27 cellular contexts compared by ENCODE assay signal in genomic region chr7:42164946-42165345, GRCh38.
"Had no signal": no experiment of that assay in that cellular context is flagged by ENCODE, and none has a peak within 500 bp of the region (broad histone marks: within the 10 kb centered on the region; RNA-seq: fewer than 3 reads in every experiment).

No MANE protein-coding gene starts in this region.

- H3K4me3 Mint-ChIP-seq: central memory CD8-positive, alpha-beta T cell; dendritic cell treated with granulocyte-macrophage colony-stimulating factor and Interleukin-4, amounts not matched to agents 40 ng/mL and 50 ng/mL, for 4 days; endodermal cell; mesothelial cell of epicardium; naive B cell; natural killer cell treated with Interleukin-12 subunit alpha and Interleukin-12 subunit beta and Interleukin-15 and Interleukin-18, amount 100 ng/mL, for 72 hours; neural crest cell; type B pancreatic cell had no signal

- H3K36me3 Mint-ChIP-seq: mesothelial cell of epicardium; naive B cell; natural killer cell treated with Interleukin-12 subunit alpha and Interleukin-12 subunit beta and Interleukin-15 and Interleukin-18, amount 100 ng/mL, for 72 hours had no signal

- H3K9me3 ChIP-seq: colonic mucosa, esophagus squamous epithelium, mucosa of descending colon, neutrophil, pancreas, right lobe of liver, stomach, tibial artery had no signal

- H3K27ac ChIP-seq: colonic mucosa, esophagus squamous epithelium, neutrophil, pancreas, right lobe of liver, stomach, tibial artery had no signal

- DNase-seq: colonic mucosa; effector CD8-positive, alpha-beta T cell; endodermal cell; erythroblast; esophagus squamous epithelium; head of caudate nucleus; kidney; mesenchymal stem cell; mucosa of descending colon; naive B cell; pancreas; right lobe of liver; small intestine; stimulated activated CD4-positive, alpha-beta T cell treated with anti-CD3 and anti-CD28 coated beads, Interleukin-15, amount 100 ng/mL, for 24 hours; stimulated activated CD4-positive, alpha-beta T cell treated with anti-CD3 and anti-CD28 coated beads, Interleukin-2, amount 100 ng/mL, for 48 hours; stimulated activated naive CD4-positive, alpha-beta T cell treated with Interleukin-2 at 50 U/mL for 16 hours; stomach; tibial artery had no signal

- H3K4me1 Mint-ChIP-seq: central memory CD8-positive, alpha-beta T cell; naive B cell had no signal

- H3K9me3 Mint-ChIP-seq: central memory CD8-positive, alpha-beta T cell; dendritic cell treated with granulocyte-macrophage colony-stimulating factor and Interleukin-4, amounts not matched to agents 40 ng/mL and 50 ng/mL, for 4 days; endodermal cell; mesothelial cell of epicardium; naive B cell; natural killer cell treated with Interleukin-12 subunit alpha and Interleukin-12 subunit beta and Interleukin-15 and Interleukin-18, amount 100 ng/mL, for 72 hours; neural crest cell had no signal

- H3K36me3 ChIP-seq: colonic mucosa, esophagus squamous epithelium, neutrophil, pancreas, right lobe of liver, stomach, tibial artery had no signal

- ATAC-seq: left lobe of liver; mucosa of descending colon; natural killer cell treated with Interleukin-12 subunit alpha and Interleukin-12 subunit beta and Interleukin-15 and Interleukin-18, amount 100 ng/mL, for 72 hours; pancreas; right lobe of liver had no signal

- H3K27me3 Mint-ChIP-seq: central memory CD8-positive, alpha-beta T cell; dendritic cell treated with granulocyte-macrophage colony-stimulating factor and Interleukin-4, amounts not matched to agents 40 ng/mL and 50 ng/mL, for 4 days; natural killer cell treated with Interleukin-12 subunit alpha and Interleukin-12 subunit beta and Interleukin-15 and Interleukin-18, amount 100 ng/mL, for 72 hours; type B pancreatic cell had no signal

- H3K27ac Mint-ChIP-seq: dendritic cell treated with granulocyte-macrophage colony-stimulating factor and Interleukin-4, amounts not matched to agents 40 ng/mL and 50 ng/mL, for 4 days; endodermal cell; mesothelial cell of epicardium; naive B cell; natural killer cell treated with Interleukin-12 subunit alpha and Interleukin-12 subunit beta and Interleukin-15 and Interleukin-18, amount 100 ng/mL, for 72 hours; type B pancreatic cell had no signal

- H3K4me3 ChIP-seq: colonic mucosa, esophagus squamous epithelium, lung, mucosa of descending colon, pancreas, right lobe of liver, stomach, tibial artery had no signal

- H3K4me1 ChIP-seq: colonic mucosa, pancreas, right lobe of liver had no signal
